19 cellular contexts compared by ENCODE assay signal in the genomic region with DNA sequence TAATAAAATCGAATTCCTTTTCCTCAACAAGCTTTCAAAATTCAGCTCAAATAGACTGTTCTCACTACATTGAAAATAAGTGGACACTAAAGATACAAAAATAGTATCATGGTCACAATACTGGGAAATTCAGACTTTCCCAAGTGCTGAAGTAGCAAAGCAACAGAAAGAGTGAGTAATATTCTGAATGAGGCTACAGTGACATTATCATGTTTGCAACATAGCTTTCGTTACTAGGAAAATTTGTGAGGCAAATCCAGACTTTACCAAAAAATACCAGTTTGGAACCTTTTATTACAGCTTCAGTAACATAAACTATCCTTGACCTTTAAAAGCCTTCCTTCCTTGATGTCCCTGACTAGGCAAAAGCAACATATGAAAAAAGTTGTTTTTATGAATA.
DNase-seq lines count a peak whose midpoint lies in the region; ATAC-seq, FAIRE-seq and TF ChIP-seq lines count a peak whose summit lies in the region.
"Had no signal": no experiment of that assay in that cellular context is flagged by ENCODE, and none has a peak within 500 bp of the region (broad histone marks: within the 10 kb centered on the region; RNA-seq: fewer than 3 reads in every experiment).

No MANE protein-coding gene starts in this region.

- intact Hi-C loops in right cardiac atrium (cut with DNase I), result no loop called here
- intact Hi-C loops in cardiac septum (cut with DNase I), result no loop called here
- intact Hi-C loops in endothelial cell of umbilical vein (cut with micrococcal nuclease), result no loop called here
- intact Hi-C loops in pancreas (cut with DNase I), result no loop called here

- ATAC-seq in right cardiac atrium, result peak; percentile 41 to 55
- peak in 1 of 4 donors; percentile 62 for ATAC-seq in pancreas
- no peak for ATAC-seq in HG03139 (IDR thresholded peaks at IDR 0.05; ENCODE audit: unreplicated experiment)

- DNase-seq in right cardiac atrium (no peak), cardiac septum (ENCODE audit: low spot score) (no peak), endothelial cell of umbilical vein (ENCODE audit: low read depth, low spot score) (peak; percentile 59), pancreas (no peak), HK-2 (ENCODE audit: unreplicated experiment) (no peak), H54 (ENCODE audit: insufficient read length, low spot score) (no peak)
- no peak for DNase-seq in activated CD4-positive, alpha-beta T cell treated with anti-CD3 and anti-CD28 coated beads, Interleukin-2, amount 50 U/mL, for 4 hours
- DNase-seq: activated B cell treated with CpG ODN at 0.5 μM for 24 hours; activated gamma-delta T cell; CD4-positive, CD25-positive, alpha-beta regulatory T cell; NCI-H69; nucleus accumbens; stimulated activated CD4-positive, alpha-beta T cell treated with anti-CD3 and anti-CD28 coated beads, Interleukin-4, amount 100 ng/mL, for 24 hours; T-helper 2 cell; testis had no signal

- H2AFZ ChIP-seq in endothelial cell of umbilical vein (ENCODE audit: low read depth, low read length), result no peak overlapping the region

- H3K79me2 ChIP-seq in endothelial cell of umbilical vein (ENCODE audit: control insufficient read depth, insufficient read depth, low read length), result no peaks in the 10 kb centered on the region

- dilution Hi-C loops in endothelial cell of umbilical vein (cut with MboI; ENCODE audit: extremely low pct_ligation_motif_present, low sequenced_read_pairs), result no loop called here

- 60% methylated on average over 2 of the region's 2 CpGs for WGBS in right cardiac atrium
- 77 to 78% methylated on average over 2 of the region's 2 CpGs for WGBS in pancreas, 2 donors

- no TSS peak for BruUV-seq in endothelial cell of umbilical vein (replicated peaks; lab: Mats Ljungman, UMichigan)

- H3K4me3 ChIP-seq in right cardiac atrium (ENCODE audit: low read length) (no peak overlapping the region), endothelial cell of umbilical vein (replicated peaks in 1 of 3; ENCODE audit: insufficient read depth in 1 of 3, low read depth in 1 of 3, low read length in 3 of 3) (no peak overlapping the region), pancreas (no peak overlapping the region)
- H3K4me3 ChIP-seq: SJCRH30, skin epidermis, testis had no signal

- H3K27ac ChIP-seq in right cardiac atrium (ENCODE audit: low read length) (no peak overlapping the region), endothelial cell of umbilical vein (ENCODE audit: insufficient read depth, low read depth, low read length) (no peak overlapping the region), pancreas (no peak overlapping the region)
- H3K27ac ChIP-seq: SJCRH30 had no signal

- no peak overlapping the region for H3K9ac ChIP-seq in endothelial cell of umbilical vein (replicated peaks; ENCODE audit: extremely low read depth, insufficient read depth, low read length)

- POLR2A ChIA-PET in endothelial cell of umbilical vein (lab: Charles Lee), result no interaction called here

- no peak overlapping the region for H3K4me2 ChIP-seq in endothelial cell of umbilical vein (ENCODE audit: insufficient read depth, low read length)

- TF ChIP-seq POLR2A in endothelial cell of umbilical vein (IDR thresholded peaks at IDR 0.05; ENCODE audit: low read depth, low read length) (no peak), H54 (IDR thresholded peaks at IDR 0.05; ENCODE audit: low read depth, low read length) (no peak)

- H3K9me3 ChIP-seq in right cardiac atrium (ENCODE audit: control insufficient read depth, low read length) (no peaks in the 10 kb centered on the region), endothelial cell of umbilical vein (replicated peaks; ENCODE audit: control insufficient read depth, insufficient read depth, low read length) (no peaks in the 10 kb centered on the region), pancreas (no peaks in the 10 kb centered on the region)
- H3K9me3 ChIP-seq: testis had no signal

- CTCF ChIA-PET in endothelial cell of umbilical vein (lab: Charles Lee), result interaction anchor here (1.0 to 2.5 kb wide), 4 partner anchors 9 to 548 kb away, joined by 4 to 11 read pairs (median 8); no protein-coding TSS in a partner anchor

- H3K9me1 ChIP-seq in endothelial cell of umbilical vein (replicated peaks; ENCODE audit: control insufficient read depth, extremely low read depth, insufficient read depth, low read length), result no peaks in the 10 kb centered on the region

- H3K4me1 ChIP-seq in right cardiac atrium (ENCODE audit: control insufficient read depth, insufficient read depth, low read length) (no peaks in the 10 kb centered on the region), endothelial cell of umbilical vein (ENCODE audit: control insufficient read depth, extremely low read depth, insufficient read depth, low read length) (no peaks in the 10 kb centered on the region), pancreas (peaks cover 0 to 14% (median 7%) of the 10 kb centered on the region in 3 donors)

- H3K27me3 ChIP-seq in right cardiac atrium (ENCODE audit: control insufficient read depth, insufficient read depth) (no peaks in the 10 kb centered on the region), endothelial cell of umbilical vein (ENCODE audit: control insufficient read depth in 2 of 2, insufficient read depth in 2 of 2, low read length in 2 of 2) (no peaks in the 10 kb centered on the region), pancreas (no peaks in the 10 kb centered on the region)
- H3K27me3 ChIP-seq: SJCRH30, testis had no signal

- FAIRE-seq in endothelial cell of umbilical vein (lab: Jason Lieb, UNC), result no peak
- FAIRE-seq in pancreas (lab: Jason Lieb, UNC), result peak; percentile 54
- no peak for FAIRE-seq in H54 (lab: Jason Lieb, UNC)
- FAIRE-seq: colon had no signal

- no peaks in the 10 kb centered on the region for H4K20me1 ChIP-seq in endothelial cell of umbilical vein (replicated peaks; ENCODE audit: control insufficient read depth, extremely low read depth, insufficient read depth, low read length)

- H3K36me3 ChIP-seq in endothelial cell of umbilical vein (ENCODE audit: control insufficient read depth in 2 of 2, extremely low read depth in 1 of 2, insufficient read depth in 2 of 2, low read length in 2 of 2), result no peaks in the 10 kb centered on the region
- no peaks in the 10 kb centered on the region for H3K36me3 ChIP-seq in pancreas
- H3K36me3 ChIP-seq: SJCRH30 had no signal

- TF ChIP-seq CTCF in endothelial cell of umbilical vein (IDR thresholded peaks at IDR 0.05; ENCODE audit: extremely low read depth in 1 of 2, insufficient read depth in 1 of 2, low read depth in 1 of 2, low read length in 2 of 2) (no peak), pancreas (IDR thresholded peaks at IDR 0.05) (no peak)

TF ChIP-seq in endothelial cell of umbilical vein, 7 proteins besides CTCF, POLR2A, EP300 and RAD21:
- TF ChIP-seq POLR2AphosphoS5 (IDR thresholded peaks at IDR 0.05; ENCODE audit: insufficient read depth, low read depth, low read length) (no peak), JUN (IDR thresholded peaks at IDR 0.05; ENCODE audit: borderline replicate concordance, insufficient read depth, insufficient read length, low read depth) (no peak)
